In genomic region chr4:144782345-144782744, GRCh38 we compare ENCODE assay signal across 24 cellular contexts.
"Had no signal": no experiment of that assay in that cellular context is flagged by ENCODE, and none has a peak within 500 bp of the region (broad histone marks: within the 10 kb centered on the region; RNA-seq: fewer than 3 reads in every experiment).

No MANE protein-coding gene starts in this region.

- H3K36me3 ChIP-seq: ascending aorta, cardiac muscle cell, esophagus squamous epithelium, neural progenitor cell, sigmoid colon, thyroid gland, vagina, WERI-Rb-1 had no signal

- H3K9me3 ChIP-seq: ascending aorta, esophagus squamous epithelium, mucosa of descending colon, thyroid gland, vagina had no signal

- H3K27me3 ChIP-seq: ascending aorta, cardiac muscle cell, esophagus squamous epithelium, neural progenitor cell, sigmoid colon, thyroid gland, vagina had no signal

- H3K4me1 ChIP-seq: ascending aorta, esophagus squamous epithelium, neural progenitor cell, thyroid gland, vagina had no signal

- H2AFZ ChIP-seq: neural progenitor cell had no signal

- ATAC-seq: left ventricle myocardium superior; mucosa of descending colon; stimulated activated naive B cell treated with anti-CD40 and anti-IgM and Interleukin-4, amounts not matched to agents 10 μg/mL and 1 μg/mL and 100 μg/mL, for 72 hours had no signal

- FAIRE-seq: kidney had no signal

- H3K27ac ChIP-seq: ascending aorta, cardiac muscle cell, esophagus squamous epithelium, neural progenitor cell, sigmoid colon, thyroid gland, vagina, WERI-Rb-1 had no signal

- H3K9ac ChIP-seq: neural progenitor cell had no signal

- H3K4me2 ChIP-seq: neural progenitor cell had no signal

- DNase-seq: activated CD4-positive, alpha-beta T cell treated with anti-CD3 and anti-CD28 coated beads for 1 hour; activated CD8-positive, alpha-beta memory T cell treated with anti-CD3 and anti-CD28 coated beads for 24 hours; activated CD8-positive, alpha-beta memory T cell treated with anti-CD3 and anti-CD28 coated beads, Interleukin-2, amount 50 U/mL, for 48 hours; activated effector memory CD4-positive, alpha-beta T cell treated with anti-CD3 and anti-CD28 coated beads, Interleukin-2, amount 50 U/mL, for 16 hours; activated T-cell treated with anti-CD3 and anti-CD28 coated beads, Interleukin-2, amount 50 U/mL, for 48 hours; effector CD8-positive, alpha-beta T cell; esophagus squamous epithelium; foreskin melanocyte; hypothalamus; kidney; left ventricle myocardium superior; mesenchymal stem cell; mucosa of descending colon; naive B cell; sigmoid colon; stimulated activated naive B cell treated with anti-CD40 and anti-IgM and Interleukin-4, amounts not matched to agents 10 μg/mL and 1 μg/mL and 100 μg/mL, for 72 hours; SW 1271; T-helper 2 cell; thyroid gland; WERI-Rb-1 had no signal

- H3K4me3 ChIP-seq: ascending aorta, cardiac muscle cell, esophagus squamous epithelium, mucosa of descending colon, neural progenitor cell, sigmoid colon, thyroid gland, vagina had no signal
